ENCODE assay signal across 8 cellular contexts in the genomic region with DNA sequence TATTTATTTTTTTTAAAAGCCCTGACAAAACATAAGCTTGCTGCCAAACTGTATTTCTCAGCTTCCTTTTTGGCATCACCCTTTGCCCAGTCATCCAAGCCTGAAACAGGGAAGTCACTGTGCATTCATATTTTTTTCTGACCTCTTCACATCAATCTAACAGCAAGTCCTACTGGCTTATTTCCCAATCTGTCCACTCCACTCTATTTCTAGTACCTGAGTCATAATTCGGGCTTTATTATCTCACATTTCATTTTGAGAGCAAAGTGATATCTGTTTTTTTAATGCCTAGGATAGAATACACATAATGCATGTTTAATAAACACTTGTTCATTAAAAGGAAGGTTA. TPM values are rescaled to one million over a fixed set of nuclear protein-coding genes. Genes with fewer than 3 reads are reported as not detected.
DNase-seq lines count a peak whose midpoint lies in the region; ATAC-seq and TF ChIP-seq lines count a peak whose summit lies in the region.
"Had no signal": no experiment of that assay in that cellular context is flagged by ENCODE, and none has a peak within 500 bp of the region (broad histone marks: within the 10 kb centered on the region; RNA-seq: fewer than 3 reads in every experiment).

No MANE protein-coding gene starts in this region.

- in situ Hi-C loops in KBM-7 (cut with MboI; ENCODE audit: low pct_unique_long_range_greater_than_20kb, low sequenced_read_pairs), result no loop called here

- ATAC-seq in GM18498 (IDR thresholded peaks at IDR 0.05; ENCODE audit: unreplicated experiment) (no peak), HG02973 (IDR thresholded peaks at IDR 0.05; ENCODE audit: unreplicated experiment) (no peak)

- TF ChIP-seq POLR2A in suprapubic skin (IDR thresholded peaks at IDR 0.05), result no peak

- no peak for TF ChIP-seq CTCF in suprapubic skin (IDR thresholded peaks at IDR 0.05)

- 9% methylated on average over 1 of the region's 1 CpG for WGBS in suprapubic skin

- H3K27me3 ChIP-seq in suprapubic skin, result no peaks in the 10 kb centered on the region

- no peak for TF ChIP-seq EP300 in suprapubic skin (IDR thresholded peaks at IDR 0.05)

- H3K36me3 ChIP-seq in suprapubic skin, result no peaks in the 10 kb centered on the region

- DNase-seq in KBM-7 (peak; percentile 44), SKM-1 treated with dmso at 0.1 percent for 144 hours (lab: John Stamatoyannopoulos, UW; ENCODE audit: unreplicated experiment) (peak; percentile 84), glomerular endothelial cell (ENCODE audit: extremely low read depth, low read depth, low spot score) (peak; percentile 78), suprapubic skin (ENCODE audit: low spot score in 2 of 2) (no peak), NCI-H1436 (lab: John Stamatoyannopoulos, UW) (no peak)
- DNase-seq: activated CD8-positive, alpha-beta memory T cell treated with anti-CD3 and anti-CD28 coated beads for 24 hours had no signal

- peaks cover 32% of the 10 kb centered on the region for H3K4me1 ChIP-seq in suprapubic skin

- peak overlapping the region; percentile 28 for H3K27ac ChIP-seq in suprapubic skin

- no peaks in the 10 kb centered on the region for H3K9me3 ChIP-seq in suprapubic skin

- H3K4me3 ChIP-seq in suprapubic skin, result no peak overlapping the region

RNA-seq across cellular contexts. Expression of a gene that starts 5.1 kb away (rescaled TPM):
- total RNA-seq in glomerular endothelial cell (1.1 and 1.4 TPM in 2 replicates), suprapubic skin (10 to 100 TPM; 16.7 to 28.5 (median 19.9) TPM)

Comparison
In these comparisons a context has a peak if more than half of its experiments do, and no peak if none do; other contexts are left out.
1. DNase-seq: peak in KBM-7 (single experiment), SKM-1 treated with dmso at 0.1 percent for 144 hours (single experiment) and glomerular endothelial cell (single experiment); none in suprapubic skin (0 of 2) and NCI-H1436 (single experiment).